ENCODE assay signal across 24 cellular contexts in the genomic region with DNA sequence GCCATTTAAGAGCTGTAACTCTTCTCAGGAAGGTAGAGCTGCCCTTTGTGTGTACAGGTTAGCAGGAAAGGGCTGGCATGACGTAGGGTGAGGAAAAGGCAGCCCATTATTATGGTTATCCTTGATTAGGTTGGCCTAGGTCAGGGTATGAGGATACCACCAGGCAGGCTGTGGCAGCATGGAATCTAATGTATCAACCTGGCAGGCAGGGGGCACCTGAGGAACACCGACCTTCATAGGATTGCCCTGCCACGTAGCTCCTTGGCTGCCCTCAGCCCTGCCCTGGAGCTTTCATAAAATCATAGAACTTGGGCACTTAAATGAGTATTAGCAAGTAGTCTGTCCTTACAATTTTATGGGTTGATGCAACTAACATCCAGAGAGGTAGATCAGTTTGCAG.
A peak's percentile ranks its signal among the peaks of the same experiment; 100 is the strongest.
DNase-seq lines count a peak whose midpoint lies in the region; ATAC-seq and TF ChIP-seq lines count a peak whose summit lies in the region.
"Had no signal": no experiment of that assay in that cellular context is flagged by ENCODE, and none has a peak within 500 bp of the region (broad histone marks: within the 10 kb centered on the region; RNA-seq: fewer than 3 reads in every experiment).

No MANE protein-coding gene starts in this region.

- TF ChIP-seq EP300 in tibial nerve (IDR thresholded peaks at IDR 0.05), result no peak

- no peaks in the 10 kb centered on the region for H3K9me3 ChIP-seq in tibial nerve
- H3K9me3 ChIP-seq: esophagus squamous epithelium, right atrium auricular region, thyroid gland had no signal

- TF ChIP-seq POLR2A in tibial nerve (IDR thresholded peaks at IDR 0.05), result no peak

- H3K9me3 Mint-ChIP-seq in osteocyte (ENCODE audit: unreplicated experiment), result no peaks in the 10 kb centered on the region
- H3K9me3 Mint-ChIP-seq: CD4-positive, alpha-beta T cell had no signal

- H3K4me1 Mint-ChIP-seq in osteocyte (ENCODE audit: unreplicated experiment), result peaks cover 65% of the 10 kb centered on the region
- H3K4me1 Mint-ChIP-seq: naive thymus-derived CD4-positive, alpha-beta T cell had no signal

- no peaks in the 10 kb centered on the region for H3K36me3 Mint-ChIP-seq in osteocyte (ENCODE audit: unreplicated experiment)
- H3K36me3 Mint-ChIP-seq: activated naive CD4-positive, alpha-beta T cell treated with anti-CD3 and anti-CD28 coated beads, Interleukin-2, amount 50 U/mL, for 72 hours; naive thymus-derived CD4-positive, alpha-beta T cell had no signal

- ATAC-seq in GM19351 (IDR thresholded peaks at IDR 0.05; ENCODE audit: unreplicated experiment), result no peak
- ATAC-seq: activated naive CD4-positive, alpha-beta T cell treated with anti-CD3 and anti-CD28 coated beads, Interleukin-2, amount 50 U/mL, for 72 hours; GM12878; left colon; naive thymus-derived CD4-positive, alpha-beta T cell; Right ventricle myocardium inferior had no signal

- H3K4me1 ChIP-seq in tibial nerve, result peaks cover 0 to 40% (median 5%) of the 10 kb centered on the region in 4 donors
- H3K4me1 ChIP-seq: thyroid gland had no signal

- H3K36me3 ChIP-seq in tibial nerve, result no peaks in the 10 kb centered on the region
- H3K36me3 ChIP-seq: esophagus squamous epithelium, thyroid gland had no signal

- H3K27ac ChIP-seq in tibial nerve, result no peak overlapping the region
- H3K27ac ChIP-seq: esophagus squamous epithelium, right atrium auricular region, thyroid gland had no signal

- peak overlapping the region; percentile 21 for H3K27ac Mint-ChIP-seq in osteocyte (ENCODE audit: unreplicated experiment)
- H3K27ac Mint-ChIP-seq: activated naive CD4-positive, alpha-beta T cell treated with anti-CD3 and anti-CD28 coated beads, Interleukin-2, amount 50 U/mL, for 72 hours; CD4-positive, alpha-beta T cell; naive thymus-derived CD4-positive, alpha-beta T cell had no signal

- 85 to 93% methylated on average over 3 of the region's 3 CpGs for WGBS in tibial nerve, 2 donors

- H3K27me3 Mint-ChIP-seq in osteocyte (ENCODE audit: unreplicated experiment), result no peaks in the 10 kb centered on the region
- H3K27me3 Mint-ChIP-seq: CD4-positive, alpha-beta T cell had no signal

- no peaks in the 10 kb centered on the region for H3K27me3 ChIP-seq in tibial nerve
- H3K27me3 ChIP-seq: esophagus squamous epithelium, right atrium auricular region, thyroid gland had no signal

- TF ChIP-seq CTCF in osteocyte (IDR thresholded peaks at IDR 0.05), result no peak
- no peak for TF ChIP-seq CTCF in tibial nerve (IDR thresholded peaks at IDR 0.05)

- H3K4me3 ChIP-seq in tibial nerve, result no peak overlapping the region
- H3K4me3 ChIP-seq: esophagus squamous epithelium, GM12878, right atrium auricular region, thyroid gland had no signal

- DNase-seq in activated naive CD4-positive, alpha-beta T cell treated with Interleukin-2 at 50 U/mL for 16 hours, result peak; percentile 5
- no peak for DNase-seq in activated naive CD4-positive, alpha-beta T cell (lab: John Stamatoyannopoulos, UW)
- DNase-seq in HT-29 (ENCODE audit: low spot score) (peak; percentile 32), T-helper 9 cell (peak; percentile 0), osteocyte (ENCODE audit: extremely low spot score, unreplicated experiment) (no peak), tibial nerve (ENCODE audit: low spot score in 2 of 2) (no peak), foreskin melanocyte (no peak)
- DNase-seq: activated CD4-positive, alpha-beta T cell treated with anti-CD3 and anti-CD28 coated beads, Interleukin-2, amount 50 U/mL, for 1 hour; activated T-cell treated with anti-CD3 and anti-CD28 coated beads, Interleukin-2, amount 50 U/mL, for 1 hour; CD4-positive, alpha-beta T cell; cerebellar nuclear complex; DMS79; effector CD4-positive, alpha-beta T cell; esophagus squamous epithelium; left colon; naive thymus-derived CD4-positive, alpha-beta T cell; NCI-H1105 treated with DMSO at 0.1 percent for 48 hours; NCI-H510A treated with DMSO at 0.1 percent for 48 hours; thyroid gland had no signal

- H3K4me3 Mint-ChIP-seq in osteocyte (ENCODE audit: unreplicated experiment), result no peak overlapping the region
- H3K4me3 Mint-ChIP-seq: CD4-positive, alpha-beta T cell; naive thymus-derived CD4-positive, alpha-beta T cell had no signal

Comparison
In these comparisons a context has a peak if more than half of its experiments do, and no peak if none do; other contexts are left out.
1. DNase-seq: peak in activated naive CD4-positive, alpha-beta T cell treated with Interleukin-2 at 50 U/mL for 16 hours (single experiment), HT-29 (single experiment) and T-helper 9 cell (single experiment); none in activated naive CD4-positive, alpha-beta T cell (0 of 4), osteocyte (single experiment), tibial nerve (0 of 2) and foreskin melanocyte (single experiment).